7 cellular contexts compared by ENCODE assay signal in genomic region chr9:98168952-98169488, GRCh38. TPM values are rescaled to one million over a fixed set of nuclear protein-coding genes. Genes with fewer than 3 reads are reported as not detected.
DNase-seq lines count a peak whose midpoint lies in the region; ATAC-seq and TF ChIP-seq lines count a peak whose summit lies in the region.

No MANE protein-coding gene starts in this region.

- H3K27me3 ChIP-seq in left lung: no peaks in the 10 kb centered on the region

- no peaks in the 10 kb centered on the region for H3K36me3 ChIP-seq in left lung

- peaks cover 0 to 29% of the 10 kb centered on the region in 2 donors for H3K4me1 ChIP-seq in left lung

- intact Hi-C loops in left lung (cut with DNase I): no loop called here

- DNase-seq in NCI-H510A treated with DMSO at 0.1 percent for 48 hours (lab: John Stamatoyannopoulos, UW): peak; percentile 55
- DNase-seq in activated effector memory CD4-positive, alpha-beta T cell treated with Interleukin-2 at 50 U/mL for 16 hours: peak; percentile 42
- no peak for DNase-seq in left lung
- no peak for DNase-seq in HK-2 (ENCODE audit: unreplicated experiment)
- DNase-seq in NAMALWA (ENCODE audit: low spot score): no peak

- peak overlapping the region in 1 of 2 donors; percentile 45 for H3K27ac ChIP-seq in left lung

- H3K9me3 ChIP-seq in left lung: no peaks in the 10 kb centered on the region

- ATAC-seq in GM18870 (IDR thresholded peaks at IDR 0.05; ENCODE audit: unreplicated experiment) (peak; percentile 95), HG02571 (IDR thresholded peaks at IDR 0.05; ENCODE audit: unreplicated experiment) (peak; percentile 99), left lung (peak; percentile 18)

- no peak for TF ChIP-seq CTCF in left lung (IDR thresholded peaks at IDR 0.05)

- no peak overlapping the region for H3K4me3 ChIP-seq in left lung

RNA-seq across cellular contexts. Expression of gene CORO2A, which starts 23.4 kb away (rescaled TPM):
- 10 to 100 TPM; 14.9 to 20.4 TPM for total RNA-seq in left lung

RNA-seq across cellular contexts. Expression of gene TRIM14, which starts 50.0 kb away (rescaled TPM):
- 10 to 100 TPM; 26.8 to 37.2 TPM for total RNA-seq in left lung

Comparison
In these comparisons a context has a peak if more than half of its experiments do, and no peak if none do; other contexts are left out.
1. ATAC-seq: peak in every context shown above with its lines; median percentile 99 in HG02571; 95 in GM18870; 18 in left lung.
2. DNase-seq: peak in NCI-H510A treated with DMSO at 0.1 percent for 48 hours (single experiment) and activated effector memory CD4-positive, alpha-beta T cell treated with Interleukin-2 at 50 U/mL for 16 hours (single experiment); none in left lung (0 of 2), HK-2 (single experiment) and NAMALWA (single experiment).